ENCODE assay signal across 27 cellular contexts in the genomic region with DNA sequence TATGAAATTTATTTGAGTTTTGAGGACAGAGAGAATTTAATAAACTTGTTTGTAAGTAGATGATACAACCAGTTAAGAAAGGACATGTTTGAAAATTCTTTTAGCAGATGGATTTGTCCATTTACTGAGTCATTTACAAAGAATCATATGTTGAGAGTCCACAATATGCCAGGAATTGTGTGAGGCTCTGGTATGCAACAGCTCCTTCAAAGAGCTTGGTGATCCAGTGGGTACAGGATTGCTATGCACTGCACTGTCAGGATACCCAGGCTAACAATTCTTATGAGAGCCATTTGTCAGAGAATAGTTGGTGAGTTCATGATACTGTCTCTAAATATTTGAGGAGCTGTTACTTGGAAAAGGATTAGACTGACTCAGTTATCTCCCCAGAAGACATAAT. TPM values are rescaled to one million over a fixed set of nuclear protein-coding genes. Genes with fewer than 3 reads are reported as not detected.
DNase-seq lines count a peak whose midpoint lies in the region; ATAC-seq and TF ChIP-seq lines count a peak whose summit lies in the region.
"Had no signal": no experiment of that assay in that cellular context is flagged by ENCODE, and none has a peak within 500 bp of the region (broad histone marks: within the 10 kb centered on the region; RNA-seq: fewer than 3 reads in every experiment).

No MANE protein-coding gene starts in this region.

- H3K9me3 Mint-ChIP-seq in CD4-positive, alpha-beta T cell = peaks cover 5% of the 10 kb centered on the region
- H3K9me3 Mint-ChIP-seq: activated naive CD4-positive, alpha-beta T cell treated with anti-CD3 and anti-CD28 coated beads for 36 hours had no signal

- POLR2A ChIA-PET in CD4-positive, alpha-beta T cell (lab: Charles Lee) = interaction anchor here (1.4 kb wide), 1 partner anchor 11 kb away, joined by 4 read pairs; a partner anchor contains a TSS

- H3K4me3 Mint-ChIP-seq in CD4-positive, alpha-beta T cell = no peak overlapping the region
- H3K4me3 Mint-ChIP-seq: activated CD8-positive, alpha-beta T cell treated with anti-CD3 and anti-CD28 coated beads, Interleukin-2, amount 10 ng/mL, durations not matched to agents 7 days and 5 days; activated naive CD4-positive, alpha-beta T cell treated with anti-CD3 and anti-CD28 coated beads for 36 hours; activated T-cell treated with anti-CD3 and anti-CD28 coated beads, Interleukin-2, amount 50 U/mL, for 24 hours; B cell; effector memory CD8-positive, alpha-beta T cell; mesothelial cell of epicardium; nephron progenitor cell had no signal

- CTCF ChIA-PET in CD4-positive, alpha-beta T cell (lab: Charles Lee) = no interaction called here

- no peak overlapping the region for H3K27ac Mint-ChIP-seq in CD4-positive, alpha-beta T cell
- H3K27ac Mint-ChIP-seq: activated CD8-positive, alpha-beta T cell treated with anti-CD3 and anti-CD28 coated beads, Interleukin-2, amount 10 ng/mL, durations not matched to agents 7 days and 5 days; activated naive CD4-positive, alpha-beta T cell treated with anti-CD3 and anti-CD28 coated beads for 36 hours; activated T-cell treated with anti-CD3 and anti-CD28 coated beads, Interleukin-2, amount 50 U/mL, for 24 hours; B cell; effector memory CD8-positive, alpha-beta T cell; mesothelial cell of epicardium; nephron progenitor cell had no signal

- H3K27me3 Mint-ChIP-seq in CD4-positive, alpha-beta T cell = peaks cover 6% of the 10 kb centered on the region

- no peaks in the 10 kb centered on the region for H3K27me3 ChIP-seq in adipocyte (replicated peaks; ENCODE audit: control insufficient read depth, insufficient read depth, low read length)
- H3K27me3 ChIP-seq in heart right ventricle = no peaks in the 10 kb centered on the region
- no peaks in the 10 kb centered on the region for H3K27me3 ChIP-seq in CD4-positive, alpha-beta T cell (ENCODE audit: control insufficient read depth, insufficient read depth, low read length)
- H3K27me3 ChIP-seq: gastrocnemius medialis, tibial artery had no signal

- H3K36me3 ChIP-seq in adipocyte (ENCODE audit: control insufficient read depth, insufficient read depth, low read length, severe bottlenecking) (no peaks in the 10 kb centered on the region), heart right ventricle (no peaks in the 10 kb centered on the region)
- H3K36me3 ChIP-seq: gastrocnemius medialis, tibial artery had no signal

- intact Hi-C loops in heart right ventricle (cut with DNase I) = no loop called here
- intact Hi-C loops in CD4-positive, alpha-beta T cell (cut with DNase I, micrococcal nuclease) = no loop called here

- no peak for ATAC-seq in heart right ventricle
- ATAC-seq in CD4-positive, alpha-beta T cell (ENCODE audit: poor library complexity) = no peak
- ATAC-seq: activated CD8-positive, alpha-beta T cell treated with anti-CD3 and anti-CD28 coated beads, Interleukin-2, amount 10 ng/mL, durations not matched to agents 7 days and 5 days; effector memory CD8-positive, alpha-beta T cell; gastrocnemius medialis; left colon had no signal

- no peak overlapping the region for H3K27ac ChIP-seq in heart right ventricle
- H3K27ac ChIP-seq in CD4-positive, alpha-beta T cell (ENCODE audit: low read depth, low read length) = no peak overlapping the region
- H3K27ac ChIP-seq: gastrocnemius medialis, tibial artery had no signal

- peak; percentile 69 for DNase-seq in GM04503 (ENCODE audit: low read depth)
- peak; percentile 52 for DNase-seq in adipocyte (ENCODE audit: low read depth)
- DNase-seq in fibroblast of pulmonary artery (ENCODE audit: low read depth) = peak; percentile 10
- DNase-seq in renal cortical epithelial cell (ENCODE audit: low read depth) = peak; percentile 69
- DNase-seq in heart right ventricle = no peak
- no peak for DNase-seq in CD4-positive, alpha-beta T cell
- no peak for DNase-seq in GM13976 (ENCODE audit: low spot score)
- DNase-seq: activated CD4-positive, CD25-positive, alpha-beta regulatory T cell treated with anti-CD3 and anti-CD28 coated beads, Interleukin-2, amount 50 U/mL, for 72 hours; activated CD8-positive, alpha-beta T cell treated with anti-CD3 and anti-CD28 coated beads, Interleukin-2, amount 10 ng/mL, durations not matched to agents 7 days and 5 days; activated naive CD4-positive, alpha-beta T cell treated with anti-CD3 and anti-CD28 coated beads for 36 hours; activated T-cell treated with anti-CD3 and anti-CD28 coated beads, Interleukin-2, amount 50 U/mL, for 24 hours; Caco-2; DND-41; effector memory CD8-positive, alpha-beta T cell; gastrocnemius medialis; left colon; NCI-H1417; NCI-H2107; NCI-H524 treated with DMSO at 0.1 percent for 48 hours; nephron progenitor cell; RPMI8226; stimulated activated CD4-positive, alpha-beta T cell treated with anti-CD3 and anti-CD28 coated beads, Interleukin-2, amount 100 ng/mL, for 24 hours; stimulated activated naive CD4-positive, alpha-beta T cell; T1000; tibial artery had no signal

- H3K4me1 ChIP-seq in adipocyte (ENCODE audit: control insufficient read depth, insufficient read depth, low read length) = no peaks in the 10 kb centered on the region
- no peaks in the 10 kb centered on the region for H3K4me1 ChIP-seq in heart right ventricle
- H3K4me1 ChIP-seq: Caco-2, gastrocnemius medialis, tibial artery had no signal

- H3K36me3 Mint-ChIP-seq in CD4-positive, alpha-beta T cell (ENCODE audit: low read depth) = peaks cover 8% of the 10 kb centered on the region

- no peak overlapping the region for H3K9ac ChIP-seq in adipocyte (ENCODE audit: low read length)

- H3K9me3 ChIP-seq in adipocyte (ENCODE audit: control insufficient read depth, low read length) (no peaks in the 10 kb centered on the region), heart right ventricle (peaks cover 0 to 6% (median 0%) of the 10 kb centered on the region in 11 donors)
- H3K9me3 ChIP-seq in CD4-positive, alpha-beta T cell (ENCODE audit: control insufficient read depth, low read length) = no peaks in the 10 kb centered on the region
- H3K9me3 ChIP-seq: Caco-2, gastrocnemius medialis had no signal

- no peak for TF ChIP-seq CTCF in fibroblast of pulmonary artery (IDR thresholded peaks at IDR 0.05; ENCODE audit: low read length, missing control alignments)
- TF ChIP-seq CTCF in heart right ventricle (IDR thresholded peaks at IDR 0.05) = no peak
- no peak for TF ChIP-seq CTCF in CD4-positive, alpha-beta T cell (IDR thresholded peaks at IDR 0.05)
- TF ChIP-seq CTCF in GM13976 (IDR thresholded peaks at IDR 0.05; ENCODE audit: borderline replicate concordance, control extremely low read depth, extremely low read depth, insufficient read depth, missing control alignments) = no peak

- H3K4me3 ChIP-seq in adipocyte (ENCODE audit: low read length) = no peak overlapping the region
- no peak overlapping the region for H3K4me3 ChIP-seq in fibroblast of pulmonary artery (replicated peaks; ENCODE audit: low read depth, low read length)
- H3K4me3 ChIP-seq in heart right ventricle = no peak overlapping the region
- H3K4me3 ChIP-seq: gastrocnemius medialis, tibial artery had no signal

- in situ Hi-C loops in GM13976 (cut with MboI; ENCODE audit: low sequenced_read_pairs, unreplicated experiment) = no loop called here

- H3K4me1 Mint-ChIP-seq in CD4-positive, alpha-beta T cell (ENCODE audit: low read depth) = no peaks in the 10 kb centered on the region
- H3K4me1 Mint-ChIP-seq: B cell, mesothelial cell of epicardium, nephron progenitor cell had no signal

RNA-seq across cellular contexts. Expression of a gene that starts 11.0 kb away (rescaled TPM):
- total RNA-seq in renal cortical epithelial cell = 1.2 and 10.7 TPM in 2 replicates
- 1 to 10 TPM in 9 of 10 donors, under 1 TPM in 1; 0.77 to 2.8 (median 2.2) TPM for total RNA-seq in heart right ventricle
- 1 to 10 TPM in 1 of 2 donors, under 1 TPM in 1; 0.78 to 2.7 TPM for polyA plus RNA-seq in heart right ventricle
- total RNA-seq in CD4-positive, alpha-beta T cell = 1 to 10 TPM; 1.6 to 1.8 TPM

Comparison
In these comparisons a context has a peak if more than half of its experiments do, and no peak if none do; other contexts are left out.
1. DNase-seq: peak in GM04503 (single experiment), adipocyte (single experiment), fibroblast of pulmonary artery (single experiment) and renal cortical epithelial cell (single experiment); none in heart right ventricle (0 of 2), CD4-positive, alpha-beta T cell (0 of 10) and GM13976 (single experiment).